35 cellular contexts compared by ENCODE assay signal in the genomic region with DNA sequence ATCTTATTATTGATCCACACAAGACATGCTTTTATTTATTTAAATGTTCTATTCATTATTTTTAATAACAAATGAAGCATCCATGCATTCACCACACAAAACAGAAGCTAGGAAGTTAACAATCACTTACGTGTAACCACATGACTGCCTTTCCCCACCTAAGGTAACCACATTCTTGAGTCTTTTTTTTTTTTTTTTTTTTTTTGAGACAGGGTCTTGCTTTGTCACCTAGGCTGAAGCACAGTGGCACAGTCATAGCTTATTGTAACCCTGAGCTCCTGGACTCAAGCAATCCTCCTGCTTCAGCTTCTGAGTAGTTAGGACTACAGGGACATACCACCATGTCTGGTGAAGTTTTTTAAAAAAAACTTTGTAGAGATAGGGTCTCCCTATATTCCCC.
"Had no signal": no experiment of that assay in that cellular context is flagged by ENCODE, and none has a peak within 500 bp of the region (broad histone marks: within the 10 kb centered on the region; RNA-seq: fewer than 3 reads in every experiment).

No MANE protein-coding gene starts in this region.

- H3K27me3 ChIP-seq: adrenal gland, Peyer's patch had no signal

- H3K4me3 ChIP-seq: adrenal gland, Peyer's patch had no signal

- DNase-seq: activated CD4-positive, alpha-beta memory T cell treated with anti-CD3 and anti-CD28 coated beads for 36 hours; activated CD4-positive, alpha-beta T cell treated with anti-CD3 and anti-CD28 coated beads, Interleukin-2, amount 10 ng/mL, durations not matched to agents 7 days and 5 days; activated CD8-positive, alpha-beta memory T cell treated with anti-CD3 and anti-CD28 coated beads, Interleukin-2, amount 50 U/mL, for 4 hours; activated effector memory CD4-positive, alpha-beta T cell treated with anti-CD3 and anti-CD28 coated beads, Interleukin-2, amount 50 U/mL, for 16 hours; activated naive CD4-positive, alpha-beta T cell; activated naive CD4-positive, alpha-beta T cell treated with anti-CD3 and anti-CD28 coated beads, Interleukin-2, amount 50 U/mL, for 16 hours; activated naive CD8-positive, alpha-beta T cell treated with anti-CD3 and anti-CD28 coated beads, Interleukin-2, amount 10 ng/mL, durations not matched to agents 7 days and 5 days; activated T-cell treated with anti-CD3 and anti-CD28 coated beads for 4 hours; activated T-cell treated with anti-CD3 and anti-CD28 coated beads, Interleukin-2, amount 50 U/mL, for 48 hours; adrenal gland; caudate nucleus; cerebellar nuclear complex; KG1; NCI-H1092 treated with DMSO at 0.1 percent for 48 hours; NCI-H1417; NCI-H146; NCI-H187; NCI-H2029 treated with DMSO at 0.1 percent for 48 hours; NCI-H2107; NCI-H2171; NCI-H510A; NCI-H526; NCI-H748 treated with DMSO at 0.1 percent for 48 hours; NK-92 treated with Interleukin-12 subunit alpha and Interleukin-12 subunit beta, amount 100 ng/mL, for 24 hours; PC-3; Peyer's patch; SIG-M5; SW 1271; T-helper 1 cell; T1000; WERI-Rb-1 had no signal

- H3K27ac ChIP-seq: adrenal gland, Peyer's patch, RWPE1, WERI-Rb-1 had no signal

- H3K36me3 ChIP-seq: adrenal gland, Peyer's patch, WERI-Rb-1 had no signal

- H3K27ac Mint-ChIP-seq: activated CD4-positive, alpha-beta memory T cell treated with anti-CD3 and anti-CD28 coated beads for 36 hours; activated CD4-positive, alpha-beta T cell treated with anti-CD3 and anti-CD28 coated beads, Interleukin-2, amount 10 ng/mL, durations not matched to agents 7 days and 5 days; activated naive CD8-positive, alpha-beta T cell treated with anti-CD3 and anti-CD28 coated beads, Interleukin-2, amount 10 ng/mL, durations not matched to agents 7 days and 5 days; activated T-helper 17 cell treated with anti-CD3 and anti-CD28 coated beads, Interleukin-2, amount 50 U/mL, for 72 hours; brain had no signal

- H3K4me1 ChIP-seq: Peyer's patch had no signal

- H3K9me3 Mint-ChIP-seq: activated CD4-positive, alpha-beta memory T cell treated with anti-CD3 and anti-CD28 coated beads for 36 hours; activated CD4-positive, alpha-beta T cell treated with anti-CD3 and anti-CD28 coated beads, Interleukin-2, amount 10 ng/mL, durations not matched to agents 7 days and 5 days; activated naive CD8-positive, alpha-beta T cell treated with anti-CD3 and anti-CD28 coated beads, Interleukin-2, amount 10 ng/mL, durations not matched to agents 7 days and 5 days; activated T-helper 17 cell treated with anti-CD3 and anti-CD28 coated beads, Interleukin-2, amount 50 U/mL, for 72 hours had no signal

- H3K36me3 Mint-ChIP-seq: brain had no signal

- H3K9me3 ChIP-seq: adrenal gland, Peyer's patch had no signal

- H3K4me3 Mint-ChIP-seq: activated CD4-positive, alpha-beta memory T cell treated with anti-CD3 and anti-CD28 coated beads for 36 hours; activated CD4-positive, alpha-beta T cell treated with anti-CD3 and anti-CD28 coated beads, Interleukin-2, amount 10 ng/mL, durations not matched to agents 7 days and 5 days; activated naive CD8-positive, alpha-beta T cell treated with anti-CD3 and anti-CD28 coated beads, Interleukin-2, amount 10 ng/mL, durations not matched to agents 7 days and 5 days; activated T-helper 17 cell treated with anti-CD3 and anti-CD28 coated beads, Interleukin-2, amount 50 U/mL, for 72 hours; brain had no signal

- ATAC-seq: activated T-helper 17 cell treated with anti-CD3 and anti-CD28 coated beads, Interleukin-2, amount 50 U/mL, for 72 hours; PC-3; Right ventricle myocardium inferior had no signal

- H3K27me3 Mint-ChIP-seq: activated CD4-positive, alpha-beta memory T cell treated with anti-CD3 and anti-CD28 coated beads for 36 hours; activated CD4-positive, alpha-beta T cell treated with anti-CD3 and anti-CD28 coated beads, Interleukin-2, amount 10 ng/mL, durations not matched to agents 7 days and 5 days; activated naive CD8-positive, alpha-beta T cell treated with anti-CD3 and anti-CD28 coated beads, Interleukin-2, amount 10 ng/mL, durations not matched to agents 7 days and 5 days; activated T-helper 17 cell treated with anti-CD3 and anti-CD28 coated beads, Interleukin-2, amount 50 U/mL, for 72 hours had no signal
